Comparison of ENCODE assay signal across 9 cellular contexts in the genomic region with DNA sequence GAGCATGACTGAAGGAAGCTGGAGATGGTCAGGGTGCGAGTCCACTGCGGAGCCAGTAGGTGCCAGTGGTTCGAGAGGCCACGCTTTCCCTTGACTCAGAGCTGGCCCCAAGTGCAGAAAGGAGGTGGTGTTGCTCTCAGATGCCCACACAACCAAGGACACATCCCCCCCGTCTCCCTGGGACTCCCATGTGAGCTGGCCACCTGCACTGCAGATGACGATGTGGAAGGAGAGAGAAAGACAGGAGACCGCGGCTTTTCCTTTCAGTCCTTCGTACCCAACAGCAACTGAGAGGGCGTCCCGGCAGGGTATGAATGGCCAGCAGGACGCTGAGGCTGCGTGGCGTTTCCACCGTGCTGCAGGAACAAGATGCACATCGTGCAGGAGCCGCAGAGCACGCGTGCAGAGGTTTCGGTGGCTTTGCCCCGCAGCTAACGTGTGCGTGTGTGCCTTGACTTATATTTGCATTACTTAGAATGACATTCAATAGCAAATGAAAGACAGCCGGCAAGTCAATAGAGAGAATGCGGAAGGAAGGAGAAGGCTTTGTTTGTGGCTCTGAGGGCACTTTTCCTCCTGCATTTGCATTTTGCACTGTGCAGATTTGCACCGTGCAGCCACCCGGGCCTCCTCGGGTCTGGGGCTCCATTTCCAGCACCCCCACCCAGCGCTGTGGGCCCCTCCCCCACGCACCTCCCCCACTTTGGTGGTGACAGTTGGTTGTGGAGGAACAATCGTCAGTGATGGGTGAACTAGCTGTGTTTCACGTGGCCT.
DNase-seq lines count a peak whose midpoint lies in the region; ATAC-seq lines count a peak whose summit lies in the region.
"Had no signal": no experiment of that assay in that cellular context is flagged by ENCODE, and none has a peak within 500 bp of the region (broad histone marks: within the 10 kb centered on the region; RNA-seq: fewer than 3 reads in every experiment).

No MANE protein-coding gene starts in this region.

- peak overlapping the region; percentile 62 for H3K27ac Mint-ChIP-seq in activated naive CD4-positive, alpha-beta T cell treated with anti-CD3 and anti-CD28 coated beads, Interleukin-2, amount 10 ng/mL, durations not matched to agents 7 days and 5 days
- no peak overlapping the region for H3K27ac Mint-ChIP-seq in activated naive CD8-positive, alpha-beta T cell treated with anti-CD3 and anti-CD28 coated beads, Interleukin-2, amount 50 U/mL, for 24 hours
- H3K27ac Mint-ChIP-seq in stimulated activated memory B cell treated with anti-CD40 and anti-IgM and Interleukin-4, amounts not matched to agents 10 μg/mL and 1 μg/mL and 100 μg/mL, for 72 hours = no peak overlapping the region

- no peaks in the 10 kb centered on the region for H3K9me3 Mint-ChIP-seq in activated naive CD4-positive, alpha-beta T cell treated with anti-CD3 and anti-CD28 coated beads, Interleukin-2, amount 10 ng/mL, durations not matched to agents 7 days and 5 days
- H3K9me3 Mint-ChIP-seq in activated naive CD8-positive, alpha-beta T cell treated with anti-CD3 and anti-CD28 coated beads, Interleukin-2, amount 50 U/mL, for 24 hours = no peaks in the 10 kb centered on the region
- H3K9me3 Mint-ChIP-seq in stimulated activated memory B cell treated with anti-CD40 and anti-IgM and Interleukin-4, amounts not matched to agents 10 μg/mL and 1 μg/mL and 100 μg/mL, for 72 hours = no peaks in the 10 kb centered on the region

- CTCF ChIA-PET in activated naive CD4-positive, alpha-beta T cell treated with anti-CD3 and anti-CD28 coated beads, Interleukin-2, amount 10 ng/mL, durations not matched to agents 7 days and 5 days (lab: Charles Lee) = interaction anchor here (0.8 kb wide), 1 partner anchor 61 kb away, joined by 3 read pairs; no protein-coding TSS in a partner anchor

- H3K4me1 Mint-ChIP-seq in activated naive CD4-positive, alpha-beta T cell treated with anti-CD3 and anti-CD28 coated beads, Interleukin-2, amount 10 ng/mL, durations not matched to agents 7 days and 5 days = peaks cover 15% of the 10 kb centered on the region
- H3K4me1 Mint-ChIP-seq in activated naive CD8-positive, alpha-beta T cell treated with anti-CD3 and anti-CD28 coated beads, Interleukin-2, amount 50 U/mL, for 24 hours = peaks cover 6% of the 10 kb centered on the region
- H3K4me1 Mint-ChIP-seq in stimulated activated memory B cell treated with anti-CD40 and anti-IgM and Interleukin-4, amounts not matched to agents 10 μg/mL and 1 μg/mL and 100 μg/mL, for 72 hours = peaks cover 18% of the 10 kb centered on the region

- peak; percentile 44 for ATAC-seq in HG03108 (IDR thresholded peaks at IDR 0.05; ENCODE audit: unreplicated experiment)
- ATAC-seq in activated naive CD8-positive, alpha-beta T cell treated with anti-CD3 and anti-CD28 coated beads, Interleukin-2, amount 50 U/mL, for 24 hours = no peak
- ATAC-seq in stimulated activated memory B cell treated with anti-CD40 and anti-IgM and Interleukin-4, amounts not matched to agents 10 μg/mL and 1 μg/mL and 100 μg/mL, for 72 hours = peak; percentile 56
- ATAC-seq in HG02610 (IDR thresholded peaks at IDR 0.05; ENCODE audit: unreplicated experiment) = no peak

- H3K27me3 Mint-ChIP-seq in activated naive CD4-positive, alpha-beta T cell treated with anti-CD3 and anti-CD28 coated beads, Interleukin-2, amount 10 ng/mL, durations not matched to agents 7 days and 5 days = peaks cover 85% of the 10 kb centered on the region
- H3K27me3 Mint-ChIP-seq in activated naive CD8-positive, alpha-beta T cell treated with anti-CD3 and anti-CD28 coated beads, Interleukin-2, amount 50 U/mL, for 24 hours = peaks cover 18% of the 10 kb centered on the region
- peaks cover 68% of the 10 kb centered on the region for H3K27me3 Mint-ChIP-seq in stimulated activated memory B cell treated with anti-CD40 and anti-IgM and Interleukin-4, amounts not matched to agents 10 μg/mL and 1 μg/mL and 100 μg/mL, for 72 hours

- H3K36me3 Mint-ChIP-seq in activated naive CD4-positive, alpha-beta T cell treated with anti-CD3 and anti-CD28 coated beads, Interleukin-2, amount 10 ng/mL, durations not matched to agents 7 days and 5 days = no peaks in the 10 kb centered on the region
- H3K36me3 Mint-ChIP-seq in activated naive CD8-positive, alpha-beta T cell treated with anti-CD3 and anti-CD28 coated beads, Interleukin-2, amount 50 U/mL, for 24 hours (ENCODE audit: low read depth) = no peaks in the 10 kb centered on the region
- no peaks in the 10 kb centered on the region for H3K36me3 Mint-ChIP-seq in stimulated activated memory B cell treated with anti-CD40 and anti-IgM and Interleukin-4, amounts not matched to agents 10 μg/mL and 1 μg/mL and 100 μg/mL, for 72 hours

- peak overlapping the region; percentile 51 for H3K4me3 Mint-ChIP-seq in activated naive CD4-positive, alpha-beta T cell treated with anti-CD3 and anti-CD28 coated beads, Interleukin-2, amount 10 ng/mL, durations not matched to agents 7 days and 5 days
- peak overlapping the region; percentile 32 for H3K4me3 Mint-ChIP-seq in activated naive CD8-positive, alpha-beta T cell treated with anti-CD3 and anti-CD28 coated beads, Interleukin-2, amount 50 U/mL, for 24 hours
- peak overlapping the region; percentile 68 for H3K4me3 Mint-ChIP-seq in stimulated activated memory B cell treated with anti-CD40 and anti-IgM and Interleukin-4, amounts not matched to agents 10 μg/mL and 1 μg/mL and 100 μg/mL, for 72 hours

- no peak for DNase-seq in activated naive CD4-positive, alpha-beta T cell treated with anti-CD3 and anti-CD28 coated beads, Interleukin-2, amount 10 ng/mL, durations not matched to agents 7 days and 5 days
- DNase-seq in activated naive CD4-positive, alpha-beta T cell (lab: John Stamatoyannopoulos, UW) = no peak
- no peak for DNase-seq in activated naive CD8-positive, alpha-beta T cell treated with anti-CD3 and anti-CD28 coated beads, Interleukin-2, amount 50 U/mL, for 24 hours
- DNase-seq in RPMI8226 (no peak), SW 1271 (lab: John Stamatoyannopoulos, UW) (no peak)
- DNase-seq: DMS79 treated with DMSO at 0.1 percent for 48 hours had no signal

Comparison
In these comparisons a context has a peak if more than half of its experiments do, and no peak if none do; other contexts are left out.
1. ATAC-seq: peak in HG03108 (single experiment) and stimulated activated memory B cell treated with anti-CD40 and anti-IgM and Interleukin-4, amounts not matched to agents 10 μg/mL and 1 μg/mL and 100 μg/mL, for 72 hours (single experiment); none in activated naive CD8-positive, alpha-beta T cell treated with anti-CD3 and anti-CD28 coated beads, Interleukin-2, amount 50 U/mL, for 24 hours (single experiment) and HG02610 (single experiment).
2. Peak in every context shown above with its lines, with median percentiles within 50 percentile points of each other: H3K4me3 Mint-ChIP-seq.